Comparison of ENCODE assay signal across 17 cellular contexts in the genomic region with DNA sequence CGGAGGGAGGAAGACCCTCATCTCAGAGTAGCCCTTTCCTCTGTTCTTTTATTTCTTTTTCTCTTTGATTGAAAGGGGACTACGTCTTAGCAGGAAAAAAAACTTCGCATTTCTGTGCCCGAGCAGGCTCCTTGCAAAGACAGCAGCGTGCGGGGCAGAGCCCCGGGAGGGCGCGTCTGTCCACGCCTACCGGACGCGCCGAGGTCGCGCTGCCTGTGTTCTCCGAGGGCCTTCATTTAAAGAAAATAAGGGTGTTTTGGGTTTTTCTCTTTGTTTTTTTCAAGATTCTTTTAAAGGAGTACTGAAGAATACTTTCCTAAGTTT. TPM values are rescaled to one million over a fixed set of nuclear protein-coding genes. Genes with fewer than 3 reads are reported as not detected.
DNase-seq lines count a peak whose midpoint lies in the region; ATAC-seq, FAIRE-seq and TF ChIP-seq lines count a peak whose summit lies in the region.
"Had no signal": no experiment of that assay in that cellular context is flagged by ENCODE, and none has a peak within 500 bp of the region (broad histone marks: within the 10 kb centered on the region; RNA-seq: fewer than 3 reads in every experiment).

No MANE protein-coding gene starts in this region.

- H2BK20ac ChIP-seq in H1 (ENCODE audit: low read length): no peak overlapping the region

- 86% methylated on average over 17 of the region's 17 CpGs; no CpG with 5 or more reads in 1 of the 2 experiments for WGBS in H1 (ENCODE audit: extremely low coverage in 1 of 2, insufficient coverage in 1 of 2, insufficient read length in 1 of 2, insufficient replicate concordance in 2 of 2, low coverage in 1 of 2, low lambda C conversion rate in 2 of 2, missing lambda C conversion rate in 1 of 2), 2 experiments

- no peak for TF ChIP-seq POLR2A in HCT116 (IDR thresholded peaks at IDR 0.05; ENCODE audit: borderline replicate concordance, extremely low read depth, insufficient read depth, insufficient read length)
- no peak for TF ChIP-seq POLR2A in H1 (IDR thresholded peaks at IDR 0.05; ENCODE audit: control extremely low read depth in 1 of 2, low read depth in 2 of 2, low read length in 2 of 2)
- TF ChIP-seq POLR2A in gastrocnemius medialis (IDR thresholded peaks at IDR 0.05): no peak

- H3K4me1 ChIP-seq in HCT116 (ENCODE audit: control insufficient read depth in 1 of 2, insufficient read depth in 2 of 2, low read length in 2 of 2) (0 out of 4 replicates have a peak, but pooled peaks cover 0 to 2% of the 10 kb centered on the region in 2 experiments), OCI-LY7 (ENCODE audit: insufficient read depth, low read length, poor library complexity, severe bottlenecking) (peaks cover 12% of the 10 kb centered on the region), H1 (replicated peaks in 1 of 4; ENCODE audit: control insufficient read depth in 3 of 4, insufficient read depth in 4 of 4, low read length in 3 of 4) (peaks cover 0 to 13% (median 4%) of the 10 kb centered on the region in 4 experiments; a peak in 4 of 7 replicates), gastrocnemius medialis (peaks cover 0 to 4% of the 10 kb centered on the region in 2 donors)
- H3K4me1 ChIP-seq: HAP-1 had no signal

- POLR2A ChIA-PET in HCT116 (lab: Charles Lee): no interaction called here
- POLR2A ChIA-PET in OCI-LY7 (lab: Charles Lee): no interaction called here
- POLR2A ChIA-PET in H1 (lab: Charles Lee; ENCODE audit: partially characterized antibody): interaction anchor here (0.9 to 1.3 kb wide), 4 partner anchors 22 to 120 kb away, joined by 3 to 4 read pairs (median 4); no protein-coding TSS in a partner anchor

- H3K36me3 ChIP-seq in HCT116 (ENCODE audit: control insufficient read depth in 1 of 2, insufficient read depth in 2 of 2, low read length in 2 of 2) (peaks cover 29 to 51% of the 10 kb centered on the region in 2 experiments), OCI-LY7 (ENCODE audit: insufficient read depth, low read length) (peaks cover 68% of the 10 kb centered on the region), H1 (ENCODE audit: control insufficient read depth in 2 of 4, insufficient read depth in 4 of 4, low read length in 3 of 4) (peaks cover 16 to 40% (median 29%) of the 10 kb centered on the region in 4 experiments), gastrocnemius medialis (peaks cover 0 to 57% of the 10 kb centered on the region in 2 donors)

- ATAC-seq in HCT116 (peak; percentile 7; the same call in 1 of the 2 replicates), gastrocnemius medialis (peak in 1 of 2 donors; percentile 10)
- no peak for ATAC-seq in activated T-cell treated with anti-CD3 and anti-CD28 coated beads, Interleukin-2, amount 50 U/mL, for 72 hours (replicated peaks in 1 of 2)

- H2BK5ac ChIP-seq in H1 (ENCODE audit: low read depth, low read length): no peak overlapping the region

- H3K23me2 ChIP-seq in H1 (ENCODE audit: low read depth, low read length): peaks cover 4% of the 10 kb centered on the region; the same call in 1 of the 2 replicates

- H3K79me2 ChIP-seq in HCT116 (ENCODE audit: insufficient read depth, low read length) (no peaks in the 10 kb centered on the region; the same call in 1 of the 2 replicates), OCI-LY7 (ENCODE audit: insufficient read depth, low read depth, low read length) (peaks cover 3% of the 10 kb centered on the region; the same call in 1 of the 2 replicates), H1 (ENCODE audit: control insufficient read depth in 1 of 2, insufficient read depth in 2 of 2, low read length in 2 of 2) (no peaks in the 10 kb centered on the region)

- intact Hi-C loops in HCT116 (cut with micrococcal nuclease) (no loop called here), OCI-LY7 (cut with micrococcal nuclease; ENCODE audit: unreplicated experiment) (loop anchor here (1.0 kb wide), 1 partner anchor 120 kb away; no protein-coding TSS in a partner anchor), gastrocnemius medialis (cut with DNase I; ENCODE audit: low total_unique reads) (no loop called here)

- H3K79me1 ChIP-seq in H1 (ENCODE audit: low read depth, low read length): no peaks in the 10 kb centered on the region; the same call in 1 of the 2 replicates

- BruUV-seq in HCT116 (replicated peaks; lab: Mats Ljungman, UMichigan) (no TSS peak), OCI-LY7 (replicated peaks; lab: Mats Ljungman, UMichigan) (no TSS peak)

- H3K9me3 ChIP-seq in HCT116 (ENCODE audit: control insufficient read depth in 1 of 2, insufficient read depth in 1 of 2, low read depth in 1 of 2, low read length in 2 of 2) (no peaks in the 10 kb centered on the region), OCI-LY7 (ENCODE audit: low read length) (no peaks in the 10 kb centered on the region), H1 (ENCODE audit: insufficient read depth in 2 of 2, low read depth in 1 of 2, low read length in 1 of 2) (no peaks in the 10 kb centered on the region), gastrocnemius medialis (no peaks in the 10 kb centered on the region)
- H3K9me3 ChIP-seq: BLaER1, esophagus squamous epithelium, HAP-1, thyroid gland had no signal

- no peak for TF ChIP-seq RAD21 in HCT116 (IDR thresholded peaks at IDR 0.05; ENCODE audit: low read depth)
- no peak for TF ChIP-seq RAD21 in H1 (IDR thresholded peaks at IDR 0.05 in 1 of 2, conservative IDR thresholded peaks at IDR 0.05 in 1 of 2; ENCODE audit: low read depth in 2 of 2, low read length in 2 of 2)

- H3K9ac ChIP-seq in HCT116 (ENCODE audit: low read length) (no peak overlapping the region), H1 (replicated peaks in 1 of 4; ENCODE audit: extremely low read depth in 1 of 4, low read depth in 3 of 4, low read length in 3 of 4) (no peak overlapping the region)
- H3K9ac ChIP-seq: BLaER1 had no signal

- peak overlapping the region; percentile 10; the same call in 1 of the 2 replicates for H3K27ac ChIP-seq in HCT116 (ENCODE audit: low read depth, low read length)
- no peak overlapping the region for H3K27ac ChIP-seq in OCI-LY7 (ENCODE audit: low read depth, low read length, poor library complexity, severe bottlenecking)
- no peak overlapping the region for H3K27ac ChIP-seq in H1 (ENCODE audit: low read depth, low read length)
- no peak overlapping the region for H3K27ac ChIP-seq in gastrocnemius medialis
- H3K27ac ChIP-seq: BLaER1, esophagus squamous epithelium, thyroid gland had no signal

- H3K36me3 Mint-ChIP-seq in activated T-cell treated with anti-CD3 and anti-CD28 coated beads, Interleukin-2, amount 50 U/mL, for 72 hours (ENCODE audit: insufficient read depth in 2 of 2): peaks cover 0 to 3% of the 10 kb centered on the region in 2 donors

- H3K27ac Mint-ChIP-seq in activated T-cell treated with anti-CD3 and anti-CD28 coated beads, Interleukin-2, amount 50 U/mL, for 72 hours: no peak overlapping the region
- H3K27ac Mint-ChIP-seq: activated CD4-positive, alpha-beta T cell treated with anti-CD3 and anti-CD28 coated beads, Interleukin-2, amount 10 ng/mL, durations not matched to agents 7 days and 5 days; stimulated activated memory B cell treated with anti-CD40 and anti-IgM and Interleukin-4, amounts not matched to agents 10 μg/mL and 1 μg/mL and 100 μg/mL, for 72 hours had no signal

- H3K14ac ChIP-seq in H1 (ENCODE audit: insufficient read length): no peak overlapping the region

- H3K4ac ChIP-seq in H1 (replicated peaks; ENCODE audit: insufficient read length, low read depth, low read length): no peak overlapping the region

- no peak for FAIRE-seq in H1 (lab: Jason Lieb, UNC)
- FAIRE-seq: RCC 7860 had no signal

- H3K4me3 Mint-ChIP-seq in activated T-cell treated with anti-CD3 and anti-CD28 coated beads, Interleukin-2, amount 50 U/mL, for 72 hours: no peak overlapping the region
- H3K4me3 Mint-ChIP-seq: activated CD4-positive, alpha-beta T cell treated with anti-CD3 and anti-CD28 coated beads, Interleukin-2, amount 10 ng/mL, durations not matched to agents 7 days and 5 days; stimulated activated memory B cell treated with anti-CD40 and anti-IgM and Interleukin-4, amounts not matched to agents 10 μg/mL and 1 μg/mL and 100 μg/mL, for 72 hours had no signal

- CTCF ChIA-PET in HCT116 (lab: Charles Lee) (interaction anchor here (1.4 to 1.7 kb wide), 2 partner anchors 19 to 120 kb away, joined by 4 to 12 read pairs; no protein-coding TSS in a partner anchor), OCI-LY7 (lab: Charles Lee; ENCODE audit: unreplicated experiment) (no interaction called here), H1 (lab: Charles Lee; ENCODE audit: partially characterized antibody) (interaction anchor here (0.9 to 15.1 kb wide), 27 partner anchors 11 to 806 kb away, joined by 3 to 247 read pairs (median 3); no protein-coding TSS in a partner anchor)

- peak overlapping the region; percentile 35; the same call in 1 of the 2 replicates for H4K8ac ChIP-seq in H1 (ENCODE audit: extremely low read depth, insufficient read depth, low read length)

- no peak overlapping the region for H3K56ac ChIP-seq in H1 (replicated peaks; ENCODE audit: insufficient read length, low read depth, low read length)

- no peak overlapping the region for H2BK15ac ChIP-seq in H1 (ENCODE audit: low read length)

- in situ Hi-C loops in gastrocnemius medialis (cut with MboI; ENCODE audit: low sequenced_read_pairs in 4 of 4): no loop called here

- H2BK12ac ChIP-seq in H1 (ENCODE audit: low read depth, low read length): no peak overlapping the region

- H3K27me3 ChIP-seq in HCT116 (ENCODE audit: insufficient read depth, low read length): no peaks in the 10 kb centered on the region
- H3K27me3 ChIP-seq in H1 (replicated peaks in 1 of 4; ENCODE audit: control insufficient read depth in 3 of 4, extremely low read depth in 1 of 4, insufficient read depth in 3 of 4, low read length in 3 of 4): peaks cover 0 to 2% (median 0%) of the 10 kb centered on the region in 4 experiments; a peak in 1 of 7 replicates
- no peaks in the 10 kb centered on the region for H3K27me3 ChIP-seq in gastrocnemius medialis
- H3K27me3 ChIP-seq: BLaER1, thyroid gland had no signal

- no peak for TF ChIP-seq EP300 in H1 (IDR thresholded peaks at IDR 0.05; ENCODE audit: borderline replicate concordance in 1 of 2, low read depth in 2 of 2, low read length in 2 of 2)

- no peak overlapping the region for H4K5ac ChIP-seq in H1 (ENCODE audit: insufficient read length, low read depth, low read length)

- no peak overlapping the region for H3K4me2 ChIP-seq in HCT116 (ENCODE audit: low read length)
- H3K4me2 ChIP-seq in OCI-LY7 (ENCODE audit: low read length): no peak overlapping the region
- no peak overlapping the region for H3K4me2 ChIP-seq in H1 (ENCODE audit: insufficient read depth in 1 of 2, low read depth in 2 of 2, low read length in 2 of 2)
- H3K4me2 ChIP-seq: BLaER1 had no signal

- H3K4me3 ChIP-seq in HCT116 (replicated peaks in 1 of 2; ENCODE audit: low read depth in 1 of 2, low read length in 2 of 2): no peak overlapping the region
- no peak overlapping the region for H3K4me3 ChIP-seq in OCI-LY7 (ENCODE audit: low read depth, low read length, poor library complexity, severe bottlenecking)
- no peak overlapping the region for H3K4me3 ChIP-seq in H1 (ENCODE audit: extremely low read depth in 1 of 4, insufficient read depth in 2 of 4, low read depth in 3 of 4, low read length in 4 of 4)
- H3K4me3 ChIP-seq in gastrocnemius medialis: no peak overlapping the region
- H3K4me3 ChIP-seq: BLaER1, esophagus squamous epithelium, HAP-1, thyroid gland had no signal

- peaks cover 13% of the 10 kb centered on the region for H3K27me3 Mint-ChIP-seq in activated T-cell treated with anti-CD3 and anti-CD28 coated beads, Interleukin-2, amount 50 U/mL, for 72 hours (ENCODE audit: low read depth)

- no peaks in the 10 kb centered on the region for H3K9me3 Mint-ChIP-seq in activated T-cell treated with anti-CD3 and anti-CD28 coated beads, Interleukin-2, amount 50 U/mL, for 72 hours
- H3K9me3 Mint-ChIP-seq: activated CD4-positive, alpha-beta T cell treated with anti-CD3 and anti-CD28 coated beads, Interleukin-2, amount 10 ng/mL, durations not matched to agents 7 days and 5 days; stimulated activated memory B cell treated with anti-CD40 and anti-IgM and Interleukin-4, amounts not matched to agents 10 μg/mL and 1 μg/mL and 100 μg/mL, for 72 hours had no signal

- TF ChIP-seq CTCF in HCT116 (IDR thresholded peaks at IDR 0.05 in 2 of 3, conservative IDR thresholded peaks at IDR 0.05 in 1 of 3; ENCODE audit: borderline replicate concordance in 1 of 3, insufficient read depth in 1 of 3, low read depth in 2 of 3, low read length in 2 of 3): peak in 1 of 3 experiments; percentile 20; a peak in 1 of 6 replicates
- peak; percentile 73 for TF ChIP-seq CTCF in OCI-LY7 (conservative IDR thresholded peaks at IDR 0.05; ENCODE audit: low read length)
- no peak for TF ChIP-seq CTCF in H1 (IDR thresholded peaks at IDR 0.05; ENCODE audit: control extremely low read depth in 1 of 3, insufficient read depth in 1 of 3, low read depth in 1 of 3, low read length in 3 of 3)
- peak in 4 of 5 experiments; percentile 0 to 28 (median 10) for TF ChIP-seq CTCF in gastrocnemius medialis (IDR thresholded peaks at IDR 0.05 in 4 of 5, conservative IDR thresholded peaks at IDR 0.05 in 1 of 5)

- H4K91ac ChIP-seq in H1 (replicated peaks; ENCODE audit: insufficient read length, low read length): no peak overlapping the region

- DNase-seq in HCT116 (ENCODE audit: low read depth, low spot score) (no peak), OCI-LY7 (ENCODE audit: low spot score) (no peak), H1 (ENCODE audit: low read depth in 1 of 2, low spot score in 2 of 2) (no peak), gastrocnemius medialis (no peak), epidermal melanocyte (ENCODE audit: insufficient read length, low spot score) (no peak)
- no peak for DNase-seq in activated naive CD4-positive, alpha-beta T cell treated with anti-CD3 and anti-CD28 coated beads, Interleukin-2, amount 50 U/mL, for 16 hours
- no peak for DNase-seq in activated T-cell treated with anti-CD3 and anti-CD28 coated beads, Interleukin-2, amount 50 U/mL, for 72 hours
- DNase-seq: cerebellar nuclear complex, esophagus squamous epithelium, MM.1S, NCI-H1694 treated with DMSO at 0.1 percent for 48 hours had no signal

- H3K9me2 ChIP-seq in HCT116 (ENCODE audit: insufficient read depth): no peaks in the 10 kb centered on the region
- no peaks in the 10 kb centered on the region for H3K9me2 ChIP-seq in OCI-LY7 (ENCODE audit: insufficient read depth, low read length)

- H2AK5ac ChIP-seq in H1 (ENCODE audit: low read depth, low read length): no peak overlapping the region

- no peaks in the 10 kb centered on the region for H4K20me1 ChIP-seq in HCT116 (ENCODE audit: insufficient read depth)
- peaks cover 8% of the 10 kb centered on the region; the same call in 1 of the 2 replicates for H4K20me1 ChIP-seq in OCI-LY7 (ENCODE audit: insufficient read depth, low read length)
- H4K20me1 ChIP-seq in H1 (replicated peaks in 1 of 2; ENCODE audit: control insufficient read depth in 1 of 2, insufficient read depth in 2 of 2, low read length in 2 of 2): peaks cover 5 to 22% of the 10 kb centered on the region in 2 experiments

- H2BK120ac ChIP-seq in H1 (replicated peaks; ENCODE audit: low read depth, low read length): no peak overlapping the region

- H2AFZ ChIP-seq in HCT116 (ENCODE audit: low read depth, low read length, poor library complexity, severe bottlenecking): no peak overlapping the region
- H2AFZ ChIP-seq in OCI-LY7 (ENCODE audit: low read length): no peak overlapping the region
- no peak overlapping the region for H2AFZ ChIP-seq in H1 (ENCODE audit: low read length)

- H3K4me1 Mint-ChIP-seq in activated T-cell treated with anti-CD3 and anti-CD28 coated beads, Interleukin-2, amount 50 U/mL, for 72 hours (ENCODE audit: low read depth): peaks cover 17% of the 10 kb centered on the region

- no peak overlapping the region for H3K18ac ChIP-seq in H1 (ENCODE audit: extremely low read depth, low read length)

- RAD21 ChIA-PET in HCT116 (lab: Charles Lee; ENCODE audit: low non-redundant PET in 1 of 2, low total read pairs in 2 of 2, uncharacterized antibody in 2 of 2, unreplicated experiment in 2 of 2): no interaction called here

- H3K23ac ChIP-seq in H1 (ENCODE audit: insufficient read length): no peak overlapping the region

RNA-seq across cellular contexts. Expression of a gene that starts 29.2 kb away (rescaled TPM):
- total RNA-seq in HCT116 (2021; ENCODE audit: unreplicated experiment) (0.96 TPM), OCI-LY7 (2022) (not detected in 2 replicates), gastrocnemius medialis (1 to 10 TPM; 1.1 to 6.9 (median 3.3) TPM)
- polyA plus RNA-seq in HCT116 (2012): 0.55 and 0.76 TPM in 2 replicates
- total RNA-seq in OCI-LY7 (2014; rRNA removed; shearing (Covaris generic)): 0.09 TPM in 1 of 2 replicates, not detected in the other
- 18.6 and 23.1 TPM in 2 replicates for total RNA-seq in H1 (2021; fragmentation: NEBNext Ultra II Directional; extraction: Animal tissue kit (Norgen Biotek cat#: 25700))
- 51.0 and 61.6 TPM in 2 replicates for polyA plus RNA-seq in H1 (2011; rRNA removed)
- polyA plus RNA-seq in H1 (2011; cell fraction: cytosol; rRNA removed): 34.1 TPM
- polyA plus RNA-seq in H1 (2011; cell fraction: nucleus; rRNA removed): 63.5 TPM
- 19.7 to 33.8 TPM (median 29.0 TPM) in 4 replicates for polyA plus RNA-seq in H1 (2012, experiment 1 of 2)
- 27.3 TPM for polyA plus RNA-seq in H1 (2012, experiment 2 of 2)
- polyA plus RNA-seq in H1 (2013, experiment 1 of 2): 24.6 TPM
- polyA plus RNA-seq in H1 (2013, experiment 2 of 2): 27.4 TPM
- 35.8 and 44.0 TPM in 2 replicates for polyA minus RNA-seq in H1 (2011; rRNA and poly(A)+ RNA removed)
- 12.2 TPM for polyA minus RNA-seq in H1 (2011; cell fraction: cytosol; rRNA and poly(A)+ RNA removed)
- polyA minus RNA-seq in H1 (2011; cell fraction: nucleus; rRNA and poly(A)+ RNA removed): 9.3 TPM
- not detected for total RNA-seq in activated T-cell treated with anti-CD3 and anti-CD28 coated beads, Interleukin-2, amount 50 U/mL, for 72 hours
- total RNA-seq: activated CD4-positive, alpha-beta T cell treated with anti-CD3 and anti-CD28 coated beads, Interleukin-2, amount 10 ng/mL, durations not matched to agents 7 days and 5 days had no signal

RNA-seq across cellular contexts. Expression of a gene that starts 35.0 kb away (rescaled TPM):
- total RNA-seq in HCT116 (2021; ENCODE audit: unreplicated experiment): 78.5 TPM
- polyA plus RNA-seq in HCT116 (2012): 41.7 and 42.1 TPM in 2 replicates
- 65.2 and 77.2 TPM in 2 replicates for total RNA-seq in OCI-LY7 (2014; rRNA removed; shearing (Covaris generic))
- total RNA-seq in OCI-LY7 (2022): 113 and 122 TPM in 2 replicates
- total RNA-seq in H1 (2021; fragmentation: NEBNext Ultra II Directional; extraction: Animal tissue kit (Norgen Biotek cat#: 25700)): 62.0 and 64.6 TPM in 2 replicates
- 46.4 and 77.0 TPM in 2 replicates for polyA plus RNA-seq in H1 (2011; rRNA removed)
- 21.2 TPM for polyA plus RNA-seq in H1 (2011; cell fraction: cytosol; rRNA removed)
- 103 TPM for polyA plus RNA-seq in H1 (2011; cell fraction: nucleus; rRNA removed)
- polyA plus RNA-seq in H1 (2012, experiment 1 of 2): 27.7 to 47.4 TPM (median 46.0 TPM) in 4 replicates
- 32.1 TPM for polyA plus RNA-seq in H1 (2012, experiment 2 of 2)
- polyA plus RNA-seq in H1 (2013, experiment 1 of 2): 28.2 TPM
- polyA plus RNA-seq in H1 (2013, experiment 2 of 2): 27.5 TPM
- 70.9 and 84.6 TPM in 2 replicates for polyA minus RNA-seq in H1 (2011; rRNA and poly(A)+ RNA removed)
- 56.1 TPM for polyA minus RNA-seq in H1 (2011; cell fraction: cytosol; rRNA and poly(A)+ RNA removed)
- 58.3 TPM for polyA minus RNA-seq in H1 (2011; cell fraction: nucleus; rRNA and poly(A)+ RNA removed)
- 10 to 100 TPM; 26.0 to 64.9 (median 46.4) TPM for total RNA-seq in gastrocnemius medialis
- 10 to 100 TPM; 69.8 to 82.5 TPM for total RNA-seq in activated T-cell treated with anti-CD3 and anti-CD28 coated beads, Interleukin-2, amount 50 U/mL, for 72 hours

RNA-seq across cellular contexts. Expression of a gene that starts 52.4 kb away (rescaled TPM):
- 263 TPM for total RNA-seq in HCT116 (2021; ENCODE audit: unreplicated experiment)
- polyA plus RNA-seq in HCT116 (2012): 279 and 360 TPM in 2 replicates
- total RNA-seq in OCI-LY7 (2014; rRNA removed; shearing (Covaris generic)): 225 and 255 TPM in 2 replicates
- total RNA-seq in OCI-LY7 (2022): 231 and 256 TPM in 2 replicates
- total RNA-seq in H1 (2021; fragmentation: NEBNext Ultra II Directional; extraction: Animal tissue kit (Norgen Biotek cat#: 25700)): 178 and 190 TPM in 2 replicates
- polyA plus RNA-seq in H1 (2011; rRNA removed): 356 and 420 TPM in 2 replicates
- 301 TPM for polyA plus RNA-seq in H1 (2011; cell fraction: cytosol; rRNA removed)
- 264 TPM for polyA plus RNA-seq in H1 (2011; cell fraction: nucleus; rRNA removed)
- polyA plus RNA-seq in H1 (2012, experiment 1 of 2): 96.2 to 216 TPM (median 204 TPM) in 4 replicates
- 178 TPM for polyA plus RNA-seq in H1 (2012, experiment 2 of 2)
- 133 TPM for polyA plus RNA-seq in H1 (2013, experiment 1 of 2)
- 137 TPM for polyA plus RNA-seq in H1 (2013, experiment 2 of 2)
- polyA minus RNA-seq in H1 (2011; rRNA and poly(A)+ RNA removed): 78.2 and 93.8 TPM in 2 replicates
- 107 TPM for polyA minus RNA-seq in H1 (2011; cell fraction: cytosol; rRNA and poly(A)+ RNA removed)
- 82.4 TPM for polyA minus RNA-seq in H1 (2011; cell fraction: nucleus; rRNA and poly(A)+ RNA removed)
- 100 to 1,000 TPM; 169 to 229 (median 203) TPM for total RNA-seq in gastrocnemius medialis
- 100 to 1,000 TPM; 191 to 222 TPM for total RNA-seq in activated T-cell treated with anti-CD3 and anti-CD28 coated beads, Interleukin-2, amount 50 U/mL, for 72 hours

RNA-seq across cellular contexts. Expression of a gene that starts 52.8 kb away (rescaled TPM):
- total RNA-seq in HCT116 (2021; ENCODE audit: unreplicated experiment) (51.9 TPM), OCI-LY7 (2022) (53.7 and 63.7 TPM in 2 replicates), gastrocnemius medialis (10 to 100 TPM; 40.6 to 60.1 (median 44.2) TPM)
- polyA plus RNA-seq in HCT116 (2012): 41.1 and 44.3 TPM in 2 replicates
- total RNA-seq in OCI-LY7 (2014; rRNA removed; shearing (Covaris generic)): 69.3 and 82.4 TPM in 2 replicates
- total RNA-seq in H1 (2021; fragmentation: NEBNext Ultra II Directional; extraction: Animal tissue kit (Norgen Biotek cat#: 25700)): 41.3 and 52.3 TPM in 2 replicates
- polyA plus RNA-seq in H1 (2011; rRNA removed): 46.5 and 61.0 TPM in 2 replicates
- 46.6 TPM for polyA plus RNA-seq in H1 (2011; cell fraction: cytosol; rRNA removed)
- 69.7 TPM for polyA plus RNA-seq in H1 (2011; cell fraction: nucleus; rRNA removed)
- polyA plus RNA-seq in H1 (2012, experiment 1 of 2): 29.5 to 43.0 TPM (median 38.5 TPM) in 4 replicates
- 53.4 TPM for polyA plus RNA-seq in H1 (2012, experiment 2 of 2)
- polyA plus RNA-seq in H1 (2013, experiment 1 of 2): 18.1 TPM
- polyA plus RNA-seq in H1 (2013, experiment 2 of 2): 16.8 TPM
- 34.0 and 34.1 TPM in 2 replicates for polyA minus RNA-seq in H1 (2011; rRNA and poly(A)+ RNA removed)
- polyA minus RNA-seq in H1 (2011; cell fraction: cytosol; rRNA and poly(A)+ RNA removed): 37.3 TPM
- polyA minus RNA-seq in H1 (2011; cell fraction: nucleus; rRNA and poly(A)+ RNA removed): 31.5 TPM
- 10 to 100 TPM; 46.4 to 68.5 TPM for total RNA-seq in activated T-cell treated with anti-CD3 and anti-CD28 coated beads, Interleukin-2, amount 50 U/mL, for 72 hours

Comparison
In these comparisons a context has a peak if more than half of its experiments do, and no peak if none do; other contexts are left out.
1. CTCF ChIP-seq: peak in OCI-LY7 (single experiment) and gastrocnemius medialis (4 of 5); none in H1 (0 of 3).